Comparison of ENCODE assay signal across 8 cellular contexts in genomic region chr6:73180718-73181619, GRCh38. TPM values are rescaled to one million over a fixed set of nuclear protein-coding genes. Genes with fewer than 3 reads are reported as not detected.
DNase-seq lines count a peak whose midpoint lies in the region; ATAC-seq, FAIRE-seq and TF ChIP-seq lines count a peak whose summit lies in the region.

No MANE protein-coding gene starts in this region.

- ATAC-seq in GM19468 (IDR thresholded peaks at IDR 0.05; ENCODE audit: extremely low read depth, unreplicated experiment) = peak; percentile 51
- ATAC-seq in HG03469 (IDR thresholded peaks at IDR 0.05; ENCODE audit: unreplicated experiment) = peak; percentile 78
- ATAC-seq in left ventricle myocardium superior = peak; percentile 76

- WGBS in sigmoid colon, 2 donors = 17 to 23% methylated on average over 7 of the region's 7 CpGs

- no peak for TF ChIP-seq EP300 in sigmoid colon (IDR thresholded peaks at IDR 0.05)

- peak overlapping the region in 3 of 4 donors; percentile 20 to 31 (median 23) for H3K4me3 ChIP-seq in sigmoid colon

- peak; percentile 18 to 73 (median 60) for TF ChIP-seq CTCF in sigmoid colon (IDR thresholded peaks at IDR 0.05)

- H3K9me3 ChIP-seq in sigmoid colon = no peaks in the 10 kb centered on the region

- intact Hi-C loops in left ventricle myocardium superior (cut with micrococcal nuclease) (no loop called here), sigmoid colon (cut with DNase I) (no loop called here)

- DNase-seq in NCI-H524 (lab: John Stamatoyannopoulos, UW) = peak; percentile 89 to 94
- peak; percentile 77 for DNase-seq in amniotic epithelial cell (ENCODE audit: low read depth)
- peak; percentile 38 for DNase-seq in left ventricle myocardium superior
- DNase-seq in sigmoid colon = no peak
- no peak for DNase-seq in stimulated activated CD4-positive, alpha-beta T cell treated with anti-CD3 and anti-CD28 coated beads, Interleukin-15, amount 100 ng/mL, for 24 hours

- peaks cover 0 to 6% (median 0%) of the 10 kb centered on the region in 4 donors for H3K4me1 ChIP-seq in sigmoid colon

- no peaks in the 10 kb centered on the region for H3K36me3 ChIP-seq in sigmoid colon

- no peak overlapping the region for H3K27ac ChIP-seq in sigmoid colon

- no peaks in the 10 kb centered on the region for H3K27me3 ChIP-seq in sigmoid colon

- no peak for TF ChIP-seq POLR2A in sigmoid colon (IDR thresholded peaks at IDR 0.05)

- FAIRE-seq in G401.6 (lab: Jason Lieb, UNC) = peak; percentile 81

RNA-seq across cellular contexts. Expression of gene KHDC1L, which starts 44.3 kb away (rescaled TPM):
- total RNA-seq in left ventricle myocardium superior = not detected
- total RNA-seq in sigmoid colon = not detected
- polyA plus RNA-seq in sigmoid colon = not detected

Comparison
In these comparisons a context has a peak if more than half of its experiments do, and no peak if none do; other contexts are left out.
1. DNase-seq: peak in NCI-H524 (2 of 2), amniotic epithelial cell (single experiment) and left ventricle myocardium superior (single experiment); none in sigmoid colon (single experiment) and stimulated activated CD4-positive, alpha-beta T cell treated with anti-CD3 and anti-CD28 coated beads, Interleukin-15, amount 100 ng/mL, for 24 hours (single experiment).
2. Peak in every context shown above with its lines, with median percentiles within 50 percentile points of each other: ATAC-seq.